Comparison of ENCODE assay signal across 25 cellular contexts in the genomic region with DNA sequence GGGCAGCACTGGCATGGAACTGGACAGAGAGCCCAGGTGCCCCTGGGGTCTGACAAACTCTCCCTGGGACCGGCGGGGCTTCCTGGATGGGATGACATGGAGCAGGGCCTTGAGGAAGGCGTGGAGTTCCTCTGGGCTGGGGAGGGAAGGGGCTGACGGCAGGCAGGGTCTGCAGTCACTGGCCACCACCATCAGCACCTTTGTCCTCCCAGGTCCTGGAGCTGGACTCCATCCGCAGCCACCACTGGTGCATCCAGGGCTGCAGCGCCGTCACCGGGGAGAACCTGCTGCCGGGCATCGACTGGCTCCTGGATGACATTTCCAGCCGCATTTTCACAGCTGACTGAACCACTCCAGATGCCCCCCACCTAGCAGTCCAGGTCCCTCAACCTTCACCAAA. TPM values are rescaled to one million over a fixed set of nuclear protein-coding genes. Genes with fewer than 3 reads are reported as not detected.
"Had no signal": no experiment of that assay in that cellular context is flagged by ENCODE, and none has a peak within 500 bp of the region (broad histone marks: within the 10 kb centered on the region; RNA-seq: fewer than 3 reads in every experiment).

No MANE protein-coding gene starts in this region.

- H2AFZ ChIP-seq: parathyroid adenoma had no signal

- DNase-seq: cortex of kidney; effector memory CD8-positive, alpha-beta T cell; head of caudate nucleus; left ventricle myocardium superior; lower lobe of right lung; naive thymus-derived CD8-positive, alpha-beta T cell; nephron progenitor cell; stimulated activated CD4-positive, alpha-beta T cell treated with anti-CD3 and anti-CD28 coated beads, Interleukin-12 subunit alpha, Interleukin-12 subunit beta, amount 100 ng/mL, for 4 hours; stimulated activated CD4-positive, alpha-beta T cell treated with anti-CD3 and anti-CD28 coated beads, Interleukin-1b, Interleukin-23, amount 100 ng/mL, for 48 hours; stimulated activated CD4-positive, alpha-beta T cell treated with anti-CD3 and anti-CD28 coated beads, Interleukin-4, amount 100 ng/mL, for 1 hour; stimulated activated CD8-positive, alpha-beta memory T cell treated with anti-CD3 and anti-CD28 coated beads, Interleukin-4, amount 100 ng/mL, for 48 hours; stimulated activated naive CD4-positive, alpha-beta T cell treated with Interleukin-2 at 50 U/mL for 16 hours; stomach; thyroid gland; trophoblast cell had no signal

- H3K4me2 ChIP-seq: smooth muscle cell had no signal

- H3K4me3 Mint-ChIP-seq: effector memory CD8-positive, alpha-beta T cell; naive thymus-derived CD8-positive, alpha-beta T cell; nephron progenitor cell had no signal

- H3K4me3 ChIP-seq: lower lobe of right lung, smooth muscle cell, stomach, thyroid gland, vagina had no signal

- ATAC-seq: effector memory CD8-positive, alpha-beta T cell; left ventricle myocardium superior; lower lobe of right lung; naive thymus-derived CD8-positive, alpha-beta T cell; sciatic nerve had no signal

- H3K9me3 ChIP-seq: lower lobe of right lung, stomach, thyroid gland, vagina had no signal

- H3K9ac ChIP-seq: parathyroid adenoma had no signal

- H3K27ac Mint-ChIP-seq: nephron progenitor cell had no signal

- H3K27me3 ChIP-seq: stomach, thyroid gland, vagina had no signal

- H3K79me2 ChIP-seq: parathyroid adenoma had no signal

- FAIRE-seq: endometrium, frontal cortex, keratinocyte had no signal

- H3K27me3 Mint-ChIP-seq: effector memory CD8-positive, alpha-beta T cell; naive thymus-derived CD8-positive, alpha-beta T cell; progenitor cell of endocrine pancreas had no signal

- H3K27ac ChIP-seq: lower lobe of right lung, parathyroid adenoma, stomach, thyroid gland, vagina had no signal

- H3K4me1 ChIP-seq: lower lobe of right lung, parathyroid adenoma, thyroid gland had no signal

- H3K9me3 Mint-ChIP-seq: effector memory CD8-positive, alpha-beta T cell; naive thymus-derived CD8-positive, alpha-beta T cell; nephron progenitor cell had no signal

RNA-seq across cellular contexts. Expression of a gene that starts 24.7 kb away (rescaled TPM):
- total RNA-seq: frontal cortex; naive thymus-derived CD8-positive, alpha-beta T cell; smooth muscle cell; temporal lobe; vagina had no signal
- polyA plus RNA-seq: naive thymus-derived CD8-positive, alpha-beta T cell had no signal

RNA-seq across cellular contexts. Expression of a gene that starts 36.8 kb away (rescaled TPM):
- total RNA-seq: myocyte had no signal
